21 cellular contexts compared by ENCODE assay signal in genomic region chr12:130792926-130793849, GRCh38. TPM values are rescaled to one million over a fixed set of nuclear protein-coding genes. Genes with fewer than 3 reads are reported as not detected.
A peak's percentile ranks its signal among the peaks of the same experiment; 100 is the strongest.
DNase-seq lines count a peak whose midpoint lies in the region; ATAC-seq, FAIRE-seq and TF ChIP-seq lines count a peak whose summit lies in the region.
"Had no signal": no experiment of that assay in that cellular context is flagged by ENCODE, and none has a peak within 500 bp of the region (broad histone marks: within the 10 kb centered on the region; RNA-seq: fewer than 3 reads in every experiment).

No MANE protein-coding gene starts in this region.

- H3K79me1 ChIP-seq in IMR-90 (ENCODE audit: low read depth in 1 of 2, low read length in 2 of 2) (peaks cover 0 to 11% of the 10 kb centered on the region in 2 experiments; a peak in 1 of 4 replicates), H1 (ENCODE audit: low read depth, low read length) (no peaks in the 10 kb centered on the region)

- no peak overlapping the region for H2BK20ac ChIP-seq in IMR-90 (ENCODE audit: low read depth, low read length)
- no peak overlapping the region for H2BK20ac ChIP-seq in H1 (ENCODE audit: low read length)

- WGBS in IMR-90 (ENCODE audit: extremely low coverage in 2 of 2, insufficient read length in 1 of 2), 2 experiments: 73% methylated on average over 9 of the region's 21 CpGs; no CpG with 5 or more reads in 1 of the 2 experiments
- WGBS in H1 (ENCODE audit: extremely low coverage in 1 of 2, insufficient coverage in 1 of 2, insufficient read length in 1 of 2, insufficient replicate concordance in 2 of 2, low coverage in 1 of 2, low lambda C conversion rate in 2 of 2, missing lambda C conversion rate in 1 of 2), 2 experiments: 83% methylated on average over 21 of the region's 21 CpGs; no CpG with 5 or more reads in 1 of the 2 experiments

- H3K27ac Mint-ChIP-seq in neural crest cell (ENCODE audit: unreplicated experiment): peak overlapping the region; percentile 48
- peak overlapping the region in 2 of 10 donors; percentile 42 to 59 for H3K27ac Mint-ChIP-seq in naive thymus-derived CD8-positive, alpha-beta T cell
- H3K27ac Mint-ChIP-seq in CD14-positive monocyte: peak overlapping the region in 1 of 7 donors; percentile 69
- H3K27ac Mint-ChIP-seq: B cell, HFFc6 had no signal

- no peak for TF ChIP-seq EP300 in H1 (IDR thresholded peaks at IDR 0.05; ENCODE audit: borderline replicate concordance in 1 of 2, low read depth in 2 of 2, low read length in 2 of 2)

- TF ChIP-seq CTCF in IMR-90 (conservative IDR thresholded peaks at IDR 0.05; ENCODE audit: low read depth, low read length): no peak
- no peak for TF ChIP-seq CTCF in H1 (IDR thresholded peaks at IDR 0.05; ENCODE audit: control extremely low read depth in 1 of 3, insufficient read depth in 1 of 3, low read depth in 1 of 3, low read length in 3 of 3)
- no peak for TF ChIP-seq CTCF in neural crest cell (conservative IDR thresholded peaks at IDR 0.05)
- no peak for TF ChIP-seq CTCF in CD14-positive monocyte (IDR thresholded peaks at IDR 0.05)

- no peak overlapping the region for H3K4me2 ChIP-seq in IMR-90 (ENCODE audit: low read depth, low read length)
- no peak overlapping the region for H3K4me2 ChIP-seq in H1 (ENCODE audit: insufficient read depth in 1 of 2, low read depth in 2 of 2, low read length in 2 of 2)
- H3K4me2 ChIP-seq: PC-9 had no signal

- TF ChIP-seq RAD21 in IMR-90 (IDR thresholded peaks at IDR 0.05; ENCODE audit: low read length) (no peak), H1 (IDR thresholded peaks at IDR 0.05 in 1 of 2, conservative IDR thresholded peaks at IDR 0.05 in 1 of 2; ENCODE audit: low read depth in 2 of 2, low read length in 2 of 2) (no peak; a peak in 1 of 4 replicates)

- H2AK5ac ChIP-seq in IMR-90 (ENCODE audit: low read depth, low read length) (no peak overlapping the region), H1 (ENCODE audit: low read depth, low read length) (no peak overlapping the region)

- H2BK120ac ChIP-seq in IMR-90 (ENCODE audit: low read depth, low read length): no peak overlapping the region
- H2BK120ac ChIP-seq in H1 (replicated peaks; ENCODE audit: low read depth, low read length): no peak overlapping the region

- DNase-seq in IMR-90 (no peak), NCI-H2227 (lab: John Stamatoyannopoulos, UW; ENCODE audit: unreplicated experiment) (peak; percentile 60), H1 (ENCODE audit: low read depth in 1 of 2, low spot score in 2 of 2) (no peak), neural crest cell (ENCODE audit: low read depth, low spot score) (no peak), HCEC 1CT (no peak), CD14-positive monocyte (ENCODE audit: low spot score) (no peak)
- no peak for DNase-seq in naive thymus-derived CD8-positive, alpha-beta T cell
- DNase-seq: CD4-positive, alpha-beta memory T cell; DMS79 treated with DMSO at 0.1 percent for 48 hours; GDM1; HFFc6; KG1; NCI-H1092 treated with DMSO at 0.1 percent for 48 hours; NCI-H187; PC-9 had no signal

- H4K91ac ChIP-seq in IMR-90 (ENCODE audit: insufficient read depth, low read depth, low read length): no peak overlapping the region
- H4K91ac ChIP-seq in H1 (replicated peaks; ENCODE audit: insufficient read length, low read length): no peak overlapping the region

- H3K4me1 Mint-ChIP-seq in neural crest cell (peaks cover 33% of the 10 kb centered on the region), CD14-positive monocyte (no peaks in the 10 kb centered on the region)
- peaks cover 0 to 3% (median 1%) of the 10 kb centered on the region in 4 donors for H3K4me1 Mint-ChIP-seq in naive thymus-derived CD8-positive, alpha-beta T cell

- H2AFZ ChIP-seq in IMR-90 (replicated peaks; ENCODE audit: low read length, poor library complexity) (peak overlapping the region; percentile 3), H1 (ENCODE audit: low read length) (no peak overlapping the region)
- H2AFZ ChIP-seq: PC-9 had no signal

- H4K5ac ChIP-seq in IMR-90 (ENCODE audit: low read depth, low read length) (no peak overlapping the region), H1 (ENCODE audit: insufficient read length, low read depth, low read length) (no peak overlapping the region)

- H3K14ac ChIP-seq in IMR-90 (replicated peaks; ENCODE audit: low read depth, low read length): no peak overlapping the region
- no peak overlapping the region for H3K14ac ChIP-seq in H1 (ENCODE audit: insufficient read length)

- BruUV-seq in IMR-90 (replicated peaks; lab: Mats Ljungman, UMichigan): no TSS peak

- no peak overlapping the region for H2BK15ac ChIP-seq in IMR-90 (ENCODE audit: low read depth, low read length)
- H2BK15ac ChIP-seq in H1 (ENCODE audit: low read length): no peak overlapping the region

- peaks cover 40% of the 10 kb centered on the region for H3K36me3 ChIP-seq in IMR-90 (ENCODE audit: control insufficient read depth, insufficient read depth, low read length)
- peaks cover 0 to 17% (median 7%) of the 10 kb centered on the region in 4 experiments; a peak in 3 of 8 replicates for H3K36me3 ChIP-seq in H1 (ENCODE audit: control insufficient read depth in 2 of 4, insufficient read depth in 4 of 4, low read length in 3 of 4)

- FAIRE-seq in H1 (lab: Jason Lieb, UNC): no peak
- FAIRE-seq: D721Med, GM12892, GM19239 had no signal

- H3K27me3 Mint-ChIP-seq in neural crest cell (ENCODE audit: low read depth): no peaks in the 10 kb centered on the region
- no peaks in the 10 kb centered on the region for H3K27me3 Mint-ChIP-seq in naive thymus-derived CD8-positive, alpha-beta T cell
- peaks cover 0 to 1% (median 1%) of the 10 kb centered on the region in 3 donors for H3K27me3 Mint-ChIP-seq in CD14-positive monocyte (ENCODE audit: low read depth in 3 of 3)
- H3K27me3 Mint-ChIP-seq: B cell; CD4-positive, alpha-beta memory T cell had no signal

- H3K27me3 ChIP-seq in IMR-90 (ENCODE audit: control insufficient read depth, insufficient read depth, low read length): no peaks in the 10 kb centered on the region
- no peaks in the 10 kb centered on the region for H3K27me3 ChIP-seq in H1 (replicated peaks in 1 of 4; ENCODE audit: control insufficient read depth in 3 of 4, extremely low read depth in 1 of 4, insufficient read depth in 3 of 4, low read length in 3 of 4)

- no peak overlapping the region for H2BK12ac ChIP-seq in H1 (ENCODE audit: low read depth, low read length)

- no peak overlapping the region for H2BK5ac ChIP-seq in IMR-90 (ENCODE audit: low read depth, low read length, poor library complexity, severe bottlenecking)
- H2BK5ac ChIP-seq in H1 (ENCODE audit: low read depth, low read length): 0 out of 2 replicates have a peak overlapping the region, but pooled peaks have one; percentile 7

- POLR2A ChIA-PET in IMR-90 (lab: Charles Lee; ENCODE audit: unreplicated experiment): no interaction called here
- POLR2A ChIA-PET in H1 (lab: Charles Lee; ENCODE audit: partially characterized antibody): interaction anchor here (1.0 to 2.7 kb wide), 2 partner anchors 16 to 82 kb away, joined by 3 to 5 read pairs; no protein-coding TSS in a partner anchor
- POLR2A ChIA-PET in naive thymus-derived CD8-positive, alpha-beta T cell (lab: Charles Lee): no interaction called here

- no peak overlapping the region for H3K18ac ChIP-seq in IMR-90 (ENCODE audit: low read depth, low read length)
- no peak overlapping the region for H3K18ac ChIP-seq in H1 (ENCODE audit: extremely low read depth, low read length)

- H3K23ac ChIP-seq in IMR-90 (ENCODE audit: low read depth, low read length) (no peak overlapping the region), H1 (ENCODE audit: insufficient read length) (no peak overlapping the region)

- no peak for ATAC-seq in IMR-90 (ENCODE audit: low read depth)
- no peak for ATAC-seq in naive thymus-derived CD8-positive, alpha-beta T cell

- dilution Hi-C loops in IMR-90 (cut with HindIII; ENCODE audit: low sequenced_read_pairs, unreplicated experiment): no loop called here

- H3K9me3 Mint-ChIP-seq in neural crest cell: no peaks in the 10 kb centered on the region
- peaks cover 0 to 3% (median 0%) of the 10 kb centered on the region in 9 donors for H3K9me3 Mint-ChIP-seq in naive thymus-derived CD8-positive, alpha-beta T cell
- H3K9me3 Mint-ChIP-seq in CD14-positive monocyte: no peaks in the 10 kb centered on the region
- H3K9me3 Mint-ChIP-seq: HFFc6 had no signal

- no peak for TF ChIP-seq POLR2A in IMR-90 (IDR thresholded peaks at IDR 0.05; ENCODE audit: low read depth, low read length)
- no peak for TF ChIP-seq POLR2A in H1 (IDR thresholded peaks at IDR 0.05; ENCODE audit: control extremely low read depth in 1 of 2, low read depth in 2 of 2, low read length in 2 of 2)

- no peak overlapping the region for H3K4me3 Mint-ChIP-seq in neural crest cell
- no peak overlapping the region for H3K4me3 Mint-ChIP-seq in naive thymus-derived CD8-positive, alpha-beta T cell
- no peak overlapping the region for H3K4me3 Mint-ChIP-seq in CD14-positive monocyte
- H3K4me3 Mint-ChIP-seq: B cell; CD4-positive, alpha-beta memory T cell; HFFc6 had no signal

- no peak overlapping the region for H2AK9ac ChIP-seq in IMR-90 (replicated peaks; ENCODE audit: low read depth, low read length, poor library complexity)

- no peaks in the 10 kb centered on the region for H4K20me1 ChIP-seq in IMR-90 (ENCODE audit: insufficient read depth, low read length)
- H4K20me1 ChIP-seq in H1 (replicated peaks in 1 of 2; ENCODE audit: control insufficient read depth in 1 of 2, insufficient read depth in 2 of 2, low read length in 2 of 2): peaks cover 0 to 5% of the 10 kb centered on the region in 2 experiments

- H3K27ac ChIP-seq in IMR-90 (ENCODE audit: insufficient read depth, low read length) (no peak overlapping the region), H1 (ENCODE audit: low read depth, low read length) (no peak overlapping the region)
- H3K27ac ChIP-seq: HL-60, PC-9, SK-N-MC had no signal

- H4K8ac ChIP-seq in IMR-90 (ENCODE audit: low read depth in 2 of 2, low read length in 2 of 2) (no peak overlapping the region), H1 (ENCODE audit: extremely low read depth, insufficient read depth, low read length) (no peak overlapping the region)

- no peak overlapping the region for H3K4me3 ChIP-seq in IMR-90 (ENCODE audit: insufficient read depth, low read depth, low read length)
- no peak overlapping the region for H3K4me3 ChIP-seq in H1 (ENCODE audit: extremely low read depth in 1 of 4, insufficient read depth in 2 of 4, low read depth in 3 of 4, low read length in 4 of 4)
- H3K4me3 ChIP-seq: PC-9, SK-N-MC had no signal

- H3K4ac ChIP-seq in IMR-90 (ENCODE audit: low read depth, low read length) (no peak overlapping the region), H1 (replicated peaks; ENCODE audit: insufficient read length, low read depth, low read length) (no peak overlapping the region)

- no peaks in the 10 kb centered on the region for H3K4me1 ChIP-seq in IMR-90 (ENCODE audit: control insufficient read depth, insufficient read depth, low read length)
- H3K4me1 ChIP-seq in H1 (replicated peaks in 1 of 4; ENCODE audit: control insufficient read depth in 3 of 4, insufficient read depth in 4 of 4, low read length in 3 of 4): peaks cover 0 to 7% (median 3%) of the 10 kb centered on the region in 4 experiments; a peak in 4 of 7 replicates

- H3K23me2 ChIP-seq in H1 (ENCODE audit: low read depth, low read length): no peaks in the 10 kb centered on the region

- H3K9ac ChIP-seq in IMR-90 (ENCODE audit: low read depth, low read length) (no peak overlapping the region), H1 (replicated peaks in 1 of 4; ENCODE audit: extremely low read depth in 1 of 4, low read depth in 3 of 4, low read length in 3 of 4) (no peak overlapping the region)

- H3K9me3 ChIP-seq in IMR-90 (ENCODE audit: control insufficient read depth, insufficient read depth, low read length) (no peaks in the 10 kb centered on the region), H1 (ENCODE audit: insufficient read depth in 2 of 2, low read depth in 1 of 2, low read length in 1 of 2) (no peaks in the 10 kb centered on the region)

- in situ Hi-C loops in IMR-90 (cut with MboI; ENCODE audit: low sequenced_read_pairs): no loop called here

- H3K9me1 ChIP-seq in IMR-90 (ENCODE audit: insufficient read depth, low read length): no peaks in the 10 kb centered on the region

- peaks cover 7% of the 10 kb centered on the region for H3K36me3 Mint-ChIP-seq in neural crest cell (ENCODE audit: low read depth)
- H3K36me3 Mint-ChIP-seq in naive thymus-derived CD8-positive, alpha-beta T cell: peaks cover 0 to 70% (median 42%) of the 10 kb centered on the region in 3 donors
- H3K36me3 Mint-ChIP-seq in CD14-positive monocyte: peaks cover 50 to 71% of the 10 kb centered on the region in 2 donors

- intact Hi-C loops in IMR-90 (cut with micrococcal nuclease): no loop called here
- intact Hi-C loops in CD14-positive monocyte (cut with micrococcal nuclease): no loop called here

- CTCF ChIA-PET in IMR-90 (lab: Yijun Ruan, JAX) (no interaction called here), H1 (lab: Charles Lee; ENCODE audit: partially characterized antibody) (interaction anchor here (0.5 to 1.3 kb wide), 5 partner anchors 19 to 309 kb away, joined by 3 read pairs; no protein-coding TSS in a partner anchor)

- no peak overlapping the region for H3K56ac ChIP-seq in IMR-90 (ENCODE audit: extremely low read depth, insufficient read depth, low read length)
- no peak overlapping the region for H3K56ac ChIP-seq in H1 (replicated peaks; ENCODE audit: insufficient read length, low read depth, low read length)

- H3K79me2 ChIP-seq in H1 (ENCODE audit: control insufficient read depth in 1 of 2, insufficient read depth in 2 of 2, low read length in 2 of 2): no peaks in the 10 kb centered on the region

RNA-seq across cellular contexts. Expression of gene STX2, which starts 45.9 kb away (rescaled TPM):
- 26.9 and 42.8 TPM in 2 replicates for total RNA-seq in IMR-90 (2012; rRNA removed)
- polyA plus RNA-seq in IMR-90 (2012; rRNA removed): 26.9 and 32.5 TPM in 2 replicates
- 7.6 and 10.3 TPM in 2 replicates for polyA plus RNA-seq in IMR-90 (2012; cell fraction: cytosol; rRNA removed)
- polyA plus RNA-seq in IMR-90 (2012; cell fraction: nucleus; rRNA removed; ENCODE audit: low replicate concordance): 5.6 and 28.5 TPM in 2 replicates
- total RNA-seq in H1 (2021; fragmentation: NEBNext Ultra II Directional; extraction: Animal tissue kit (Norgen Biotek cat#: 25700)): 22.0 and 26.3 TPM in 2 replicates
- 13.9 and 20.0 TPM in 2 replicates for polyA plus RNA-seq in H1 (2011; rRNA removed)
- polyA plus RNA-seq in H1 (2011; cell fraction: cytosol; rRNA removed): 20.8 TPM
- 13.3 TPM for polyA plus RNA-seq in H1 (2011; cell fraction: nucleus; rRNA removed)
- polyA plus RNA-seq in H1 (2012, experiment 1 of 2): 14.6 to 22.0 TPM (median 17.8 TPM) in 4 replicates
- polyA plus RNA-seq in H1 (2012, experiment 2 of 2): 3.5 TPM
- 19.0 TPM for polyA plus RNA-seq in H1 (2013, experiment 1 of 2)
- polyA plus RNA-seq in H1 (2013, experiment 2 of 2): 17.5 TPM
- 13.7 and 18.8 TPM in 2 replicates for polyA minus RNA-seq in H1 (2011; rRNA and poly(A)+ RNA removed)
- 8.4 TPM for polyA minus RNA-seq in H1 (2011; cell fraction: cytosol; rRNA and poly(A)+ RNA removed)
- 10.2 TPM for polyA minus RNA-seq in H1 (2011; cell fraction: nucleus; rRNA and poly(A)+ RNA removed)
- 31.0 and 32.7 TPM in 2 replicates for total RNA-seq in neural crest cell
- total RNA-seq in naive thymus-derived CD8-positive, alpha-beta T cell: 10 to 100 TPM; 29.4 to 29.9 TPM
- 1 to 10 TPM; 6.7 to 9.3 (median 9.2) TPM for polyA plus RNA-seq in naive thymus-derived CD8-positive, alpha-beta T cell
- 1 to 10 TPM; 4.8 to 7.6 TPM for polyA plus RNA-seq in CD14-positive monocyte
